Comparison of ENCODE assay signal across 24 cellular contexts in the genomic region with DNA sequence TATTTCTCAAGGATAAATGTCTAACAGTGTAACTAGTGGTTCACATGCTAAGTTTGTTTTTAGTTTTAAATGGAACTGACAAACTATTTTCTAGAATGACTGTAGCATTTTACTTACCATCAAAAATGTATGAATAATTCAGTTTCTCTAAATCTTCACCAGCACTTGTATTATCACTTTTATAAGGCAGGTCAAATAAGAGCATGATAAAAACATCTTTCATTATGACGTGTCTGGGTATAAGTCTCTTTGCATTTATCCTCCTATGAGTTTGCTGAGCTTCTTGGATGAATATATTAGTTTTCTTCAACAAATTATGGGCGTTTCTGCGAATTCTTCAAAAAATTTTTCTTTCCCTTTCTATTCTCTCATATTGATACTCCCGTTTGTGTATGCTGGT. TPM values are rescaled to one million over a fixed set of nuclear protein-coding genes. Genes with fewer than 3 reads are reported as not detected.
DNase-seq lines count a peak whose midpoint lies in the region; ATAC-seq, FAIRE-seq and TF ChIP-seq lines count a peak whose summit lies in the region.
"Had no signal": no experiment of that assay in that cellular context is flagged by ENCODE, and none has a peak within 500 bp of the region (broad histone marks: within the 10 kb centered on the region; RNA-seq: fewer than 3 reads in every experiment).

No MANE protein-coding gene starts in this region.

- BruUV-seq in K562 (replicated peaks; lab: Mats Ljungman, UMichigan) = TSS peak; percentile 28

- no peak for DNase-seq in activated CD4-positive, alpha-beta T cell treated with anti-CD3 and anti-CD28 coated beads for 36 hours
- DNase-seq in activated CD4-positive, alpha-beta T cell treated with anti-CD3 and anti-CD28 coated beads, Interleukin-2, amount 10 ng/mL, durations not matched to agents 24 days and 14 days = no peak
- DNase-seq in GM18507 (ENCODE audit: extremely low spot score, insufficient read length, low read depth) (no peak), RCC 7860 (ENCODE audit: low spot score) (no peak), K562 (ENCODE audit: extremely low read depth in 1 of 4, low spot score in 3 of 4) (no peak), adrenal gland (no peak), HAP-1 (ENCODE audit: low spot score in 2 of 2) (no peak)
- DNase-seq: ACHN; AML-193; BE2C; CD4-positive, alpha-beta T cell; CD8-positive, alpha-beta memory T cell; DMS53; DMS79 treated with DMSO at 0.1 percent for 48 hours; GF-D8; GOT3; H7 had no signal

- H3K27ac ChIP-seq in K562 (ENCODE audit: extremely low read depth, low read depth, low read length) (no peak overlapping the region), adrenal gland (no peak overlapping the region)
- H3K27ac ChIP-seq: 22Rv1; BLaER1 treated with 17β-estradiol and CSF1 and Interleukin-3, amounts not matched to agents 10 nM and 100 nM had no signal

- H3K4me3 ChIP-seq in K562 (no peak overlapping the region), adrenal gland (no peak overlapping the region), HAP-1 (no peak overlapping the region)
- H3K4me3 ChIP-seq: BLaER1 treated with 17β-estradiol and CSF1 and Interleukin-3, amounts not matched to agents 10 nM and 100 nM had no signal

- FAIRE-seq in GM18507 (lab: Jason Lieb, UNC) = peak; percentile 54
- FAIRE-seq in RCC 7860 (lab: Jason Lieb, UNC) = peak; percentile 2
- FAIRE-seq in K562 (lab: Jason Lieb, UNC) = no peak
- FAIRE-seq: A204.1, GM12891 had no signal

- no peaks in the 10 kb centered on the region for H3K9me3 Mint-ChIP-seq in activated CD4-positive, alpha-beta T cell treated with anti-CD3 and anti-CD28 coated beads for 36 hours (ENCODE audit: low read depth)
- peaks cover 16% of the 10 kb centered on the region for H3K9me3 Mint-ChIP-seq in activated CD4-positive, alpha-beta T cell treated with anti-CD3 and anti-CD28 coated beads, Interleukin-2, amount 10 ng/mL, durations not matched to agents 24 days and 14 days

- no peak for TF ChIP-seq POLR2A in K562 (conservative IDR thresholded peaks at IDR 0.05)
- no peak for TF ChIP-seq POLR2A in adrenal gland (IDR thresholded peaks at IDR 0.05)

- no peaks in the 10 kb centered on the region for H4K20me1 ChIP-seq in K562 (replicated peaks; ENCODE audit: control insufficient read depth, insufficient read depth, low read length)
- H4K20me1 ChIP-seq: BLaER1 treated with 17β-estradiol and CSF1 and Interleukin-3, amounts not matched to agents 10 nM and 100 nM had no signal

- no peak overlapping the region for H3K9ac ChIP-seq in K562 (ENCODE audit: insufficient read depth in 1 of 2, low read depth in 2 of 2, low read length in 2 of 2)
- H3K9ac ChIP-seq: BLaER1 treated with 17β-estradiol and CSF1 and Interleukin-3, amounts not matched to agents 10 nM and 100 nM had no signal

- intact Hi-C loops in activated CD4-positive, alpha-beta T cell treated with anti-CD3 and anti-CD28 coated beads for 36 hours (cut with DNase I, micrococcal nuclease) = no loop called here
- intact Hi-C loops in activated CD4-positive, alpha-beta T cell treated with anti-CD3 and anti-CD28 coated beads, Interleukin-2, amount 10 ng/mL, durations not matched to agents 24 days and 14 days (cut with micrococcal nuclease) = no loop called here
- intact Hi-C loops in K562 (cut with micrococcal nuclease) (no loop called here), adrenal gland (cut with DNase I) (no loop called here)

- peaks cover 13% of the 10 kb centered on the region for H3K4me1 Mint-ChIP-seq in activated CD4-positive, alpha-beta T cell treated with anti-CD3 and anti-CD28 coated beads for 36 hours
- H3K4me1 Mint-ChIP-seq in activated CD4-positive, alpha-beta T cell treated with anti-CD3 and anti-CD28 coated beads, Interleukin-2, amount 10 ng/mL, durations not matched to agents 24 days and 14 days = peaks cover 4% of the 10 kb centered on the region
- H3K4me1 Mint-ChIP-seq: CD14-positive monocyte had no signal

- TF ChIP-seq RAD21 in K562 (CRISPR knock-in tag; conservative IDR thresholded peaks at IDR 0.05 in 1 of 2, IDR thresholded peaks at IDR 0.05 in 1 of 2) = no peak

- no peak overlapping the region for H2AFZ ChIP-seq in K562 (ENCODE audit: low read depth, low read length)

- TF ChIP-seq CTCF in K562 (IDR thresholded peaks at IDR 0.05 in 2 of 3, conservative IDR thresholded peaks at IDR 0.05 in 1 of 3; ENCODE audit: insufficient read depth in 2 of 3, low read depth in 1 of 3, low read length in 3 of 3) (no peak), adrenal gland (IDR thresholded peaks at IDR 0.05) (no peak)

- peaks cover 69% of the 10 kb centered on the region for H3K36me3 Mint-ChIP-seq in activated CD4-positive, alpha-beta T cell treated with anti-CD3 and anti-CD28 coated beads for 36 hours (ENCODE audit: low read depth)
- H3K36me3 Mint-ChIP-seq in activated CD4-positive, alpha-beta T cell treated with anti-CD3 and anti-CD28 coated beads, Interleukin-2, amount 10 ng/mL, durations not matched to agents 24 days and 14 days (ENCODE audit: low read depth) = peaks cover 65% of the 10 kb centered on the region

- peak; percentile 57 for ATAC-seq in activated CD4-positive, alpha-beta T cell treated with anti-CD3 and anti-CD28 coated beads for 36 hours
- ATAC-seq in K562 (no peak), HG02763 (IDR thresholded peaks at IDR 0.05; ENCODE audit: unreplicated experiment) (no peak)
- ATAC-seq: HCT116 had no signal

- H3K9me3 ChIP-seq in K562 (replicated peaks; ENCODE audit: control insufficient read depth, insufficient read depth, low read depth, low read length) = no peaks in the 10 kb centered on the region
- no peaks in the 10 kb centered on the region for H3K9me3 ChIP-seq in adrenal gland (replicated peaks in 1 of 3)
- no peaks in the 10 kb centered on the region for H3K9me3 ChIP-seq in HAP-1
- H3K9me3 ChIP-seq: BE2C had no signal

- peak overlapping the region; percentile 0 for H3K27ac Mint-ChIP-seq in activated CD4-positive, alpha-beta T cell treated with anti-CD3 and anti-CD28 coated beads for 36 hours
- H3K27ac Mint-ChIP-seq in activated CD4-positive, alpha-beta T cell treated with anti-CD3 and anti-CD28 coated beads, Interleukin-2, amount 10 ng/mL, durations not matched to agents 24 days and 14 days = no peak overlapping the region
- H3K27ac Mint-ChIP-seq: CD14-positive monocyte; CD4-positive, alpha-beta T cell had no signal

- 82% methylated on average over 4 of the region's 4 CpGs for WGBS in K562 (ENCODE audit: insufficient coverage, low coverage, missing lambda C conversion rate)
- 93 to 98% (median 96%) methylated on average over 4 of the region's 4 CpGs for WGBS in adrenal gland, 4 donors

- no peak overlapping the region for H3K4me2 ChIP-seq in K562 (ENCODE audit: insufficient read depth, low read length)
- H3K4me2 ChIP-seq: BLaER1 treated with 17β-estradiol and CSF1 and Interleukin-3, amounts not matched to agents 10 nM and 100 nM had no signal

- peaks cover 29% of the 10 kb centered on the region; the same call in 2 of the 3 replicates for H3K36me3 ChIP-seq in K562 (ENCODE audit: control insufficient read depth, insufficient read depth, low read length)
- H3K36me3 ChIP-seq in adrenal gland (replicated peaks in 1 of 2) = no peaks in the 10 kb centered on the region
- H3K36me3 ChIP-seq in HAP-1 (replicated peaks) = peaks cover 12% of the 10 kb centered on the region
- H3K36me3 ChIP-seq: BE2C had no signal

- H3K4me1 ChIP-seq in K562 (replicated peaks in 1 of 2; ENCODE audit: control insufficient read depth in 2 of 2, insufficient read depth in 2 of 2, low read length in 2 of 2) (no peaks in the 10 kb centered on the region), adrenal gland (replicated peaks in 1 of 2) (no peaks in the 10 kb centered on the region), HAP-1 (no peaks in the 10 kb centered on the region)
- H3K4me1 ChIP-seq: BE2C; BLaER1 treated with 17β-estradiol and CSF1 and Interleukin-3, amounts not matched to agents 10 nM and 100 nM had no signal

- no peaks in the 10 kb centered on the region for H3K79me2 ChIP-seq in K562 (ENCODE audit: control insufficient read depth, insufficient read depth, low read length)

- H3K27me3 Mint-ChIP-seq in activated CD4-positive, alpha-beta T cell treated with anti-CD3 and anti-CD28 coated beads for 36 hours = no peaks in the 10 kb centered on the region
- no peaks in the 10 kb centered on the region for H3K27me3 Mint-ChIP-seq in activated CD4-positive, alpha-beta T cell treated with anti-CD3 and anti-CD28 coated beads, Interleukin-2, amount 10 ng/mL, durations not matched to agents 24 days and 14 days
- H3K27me3 Mint-ChIP-seq: CD4-positive, alpha-beta T cell; CD8-positive, alpha-beta memory T cell had no signal

- H3K27me3 ChIP-seq in K562 (ENCODE audit: control insufficient read depth in 2 of 2, insufficient read depth in 2 of 2, low read length in 2 of 2) (no peaks in the 10 kb centered on the region), adrenal gland (no peaks in the 10 kb centered on the region), HAP-1 (ENCODE audit: low read depth) (no peaks in the 10 kb centered on the region)
- H3K27me3 ChIP-seq: BE2C; BLaER1 treated with 17β-estradiol and CSF1 and Interleukin-3, amounts not matched to agents 10 nM and 100 nM had no signal

- POLR2A ChIA-PET in activated CD4-positive, alpha-beta T cell treated with anti-CD3 and anti-CD28 coated beads for 36 hours (lab: Charles Lee) = no interaction called here
- POLR2A ChIA-PET in K562 (lab: Yijun Ruan, JAX) = no interaction called here

- no peaks in the 10 kb centered on the region for H3K9me1 ChIP-seq in K562 (ENCODE audit: control insufficient read depth, insufficient read depth, low read length)

- CTCF ChIA-PET in activated CD4-positive, alpha-beta T cell treated with anti-CD3 and anti-CD28 coated beads for 36 hours (lab: Charles Lee) = no interaction called here
- CTCF ChIA-PET in K562 (lab: Yijun Ruan, JAX; ENCODE audit: low intra/inter-chr PET ratio) = no interaction called here

- no peak overlapping the region for H3K4me3 Mint-ChIP-seq in activated CD4-positive, alpha-beta T cell treated with anti-CD3 and anti-CD28 coated beads for 36 hours
- H3K4me3 Mint-ChIP-seq in activated CD4-positive, alpha-beta T cell treated with anti-CD3 and anti-CD28 coated beads, Interleukin-2, amount 10 ng/mL, durations not matched to agents 24 days and 14 days = no peak overlapping the region
- H3K4me3 Mint-ChIP-seq: CD14-positive monocyte; CD4-positive, alpha-beta T cell; CD8-positive, alpha-beta memory T cell had no signal

- in situ Hi-C loops in K562 (cut with MboI) (loop anchor here (5.0 kb wide), 1 partner anchor 61 kb away; no protein-coding TSS in a partner anchor), HAP-1 (cut with MboI; ENCODE audit: low sequenced_read_pairs) (no loop called here)

- no peak for TF ChIP-seq EP300 in K562 (IDR thresholded peaks at IDR 0.05; ENCODE audit: low read length)

RNA-seq across cellular contexts. Expression of a gene that starts 19.9 kb away (rescaled TPM):
- 10 to 100 TPM in 1 of 2 experiments, 1 to 10 TPM in 1; 7.4 to 10.5 TPM for total RNA-seq in activated CD4-positive, alpha-beta T cell treated with anti-CD3 and anti-CD28 coated beads for 36 hours
- 7.1 and 7.8 TPM in 2 replicates for total RNA-seq in activated CD4-positive, alpha-beta T cell treated with anti-CD3 and anti-CD28 coated beads, Interleukin-2, amount 10 ng/mL, durations not matched to agents 24 days and 14 days
- 23.4 and 28.6 TPM in 2 replicates for total RNA-seq in K562 (2011; cell fraction: chromatin; rRNA removed; ENCODE audit: low replicate concordance)
- 9.3 and 9.8 TPM in 2 replicates for total RNA-seq in K562 (2011; cell fraction: nucleolus; rRNA removed)
- 11.1 and 13.1 TPM in 2 replicates for total RNA-seq in K562 (2011; cell fraction: nucleoplasm; rRNA removed)
- total RNA-seq in K562 (2014; rRNA removed) = 6.9 and 9.7 TPM in 2 replicates
- 23.9 and 32.4 TPM in 2 replicates for total RNA-seq in K562 (2014; rRNA removed; fragmentation: Illumina TruSeq; extraction: Trizol)
- 17.0 and 18.3 TPM in 2 replicates for total RNA-seq in K562 (2015; rRNA removed; fragmentation: Illumina TruSeq; extraction: Trizol)
- total RNA-seq in K562 (2021) = 13.9 and 15.4 TPM in 2 replicates
- 16.8 and 17.7 TPM in 2 replicates for polyA plus RNA-seq in K562 (2011; rRNA removed)
- polyA plus RNA-seq in K562 (2011; cell fraction: cytosol; rRNA removed) = 2.4 and 8.5 TPM in 2 replicates
- 10.7 and 20.6 TPM in 2 replicates for polyA plus RNA-seq in K562 (2011; cell fraction: nucleus; rRNA removed)
- 8.7 and 20.1 TPM in 2 replicates for polyA plus RNA-seq in K562 (2012)
- 14.8 and 16.9 TPM in 2 replicates for polyA plus RNA-seq in K562 (2014; fragmentation: Illumina TruSeq; extraction: Trizol)
- 10 to 100 TPM in 1 of 2 experiments, 1 to 10 TPM in 1; 9.8 to 13.1 TPM for polyA plus RNA-seq in K562 (2014; fragmentation: Nextera tagmentation; extraction: Ambion mirVana)
- polyA plus RNA-seq in K562 (2014; rRNA removed) = 12.7 and 14.0 TPM in 2 replicates
- 23.5 and 37.2 TPM in 2 replicates for polyA minus RNA-seq in K562 (2011; rRNA and poly(A)+ RNA removed)
- 8.6 and 12.9 TPM in 2 replicates for polyA minus RNA-seq in K562 (2011; cell fraction: cytosol; rRNA and poly(A)+ RNA removed)
- polyA minus RNA-seq in K562 (2011; cell fraction: nucleus; rRNA and poly(A)+ RNA removed) = 7.9 and 18.4 TPM in 2 replicates
- 10 to 100 TPM; 11.4 to 43.0 (median 21.9) TPM for total RNA-seq in adrenal gland
- 10 to 100 TPM in 1 of 3 donors, 1 to 10 TPM in 2; 5.1 to 20.2 (median 6.7) TPM for polyA plus RNA-seq in adrenal gland
